In the genomic region with DNA sequence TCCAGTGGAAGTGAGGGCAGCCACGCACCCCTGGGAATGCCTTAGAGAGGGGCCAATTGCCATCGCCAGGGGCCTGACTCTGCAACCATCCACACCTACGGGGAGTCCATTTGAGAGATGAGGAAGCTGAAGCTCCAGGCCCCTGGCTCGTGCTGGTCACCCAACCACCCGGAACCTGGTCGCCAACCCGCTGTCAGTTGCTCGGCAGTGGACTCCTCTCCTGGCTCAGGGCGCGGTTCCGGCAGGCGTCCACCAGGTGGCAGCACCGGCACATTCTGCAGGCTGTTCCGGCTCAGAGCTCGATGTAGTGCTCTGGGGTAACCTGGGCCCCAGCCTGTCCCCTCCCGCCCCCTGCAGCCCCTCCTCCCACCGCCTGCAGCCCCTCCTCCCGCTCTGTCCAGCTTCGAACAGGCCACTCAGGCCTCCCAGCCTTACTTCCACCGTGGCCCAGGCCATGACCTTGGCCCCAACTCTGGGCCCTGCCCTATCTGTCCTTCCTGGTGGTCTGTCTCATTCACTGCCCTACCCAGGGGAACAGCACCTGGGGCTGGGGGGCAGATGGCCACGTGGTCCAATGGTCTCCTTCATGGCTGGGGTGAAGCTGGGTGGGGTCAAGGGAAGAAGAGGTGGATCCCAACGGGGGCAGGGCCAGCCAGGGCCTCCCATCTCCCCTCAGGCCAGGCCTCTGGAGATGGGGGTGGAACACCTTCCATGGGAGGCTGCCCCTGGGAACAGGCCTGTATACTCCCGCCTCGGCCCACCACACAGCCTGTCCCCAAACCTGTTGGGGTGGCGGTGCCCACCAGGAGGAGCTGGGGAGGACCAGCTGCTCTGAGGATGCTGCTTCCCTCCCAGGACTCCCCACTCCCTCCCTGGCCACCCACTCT, we compare ENCODE assay signal across 8 cellular contexts. TPM values are rescaled to one million over a fixed set of nuclear protein-coding genes. Genes with fewer than 3 reads are reported as not detected.
DNase-seq lines count a peak whose midpoint lies in the region; ATAC-seq and TF ChIP-seq lines count a peak whose summit lies in the region.

No MANE protein-coding gene starts in this region.

- peaks cover 15% of the 10 kb centered on the region for H3K9me3 ChIP-seq in OCI-LY1 (ENCODE audit: low read length)
- no peaks in the 10 kb centered on the region for H3K9me3 ChIP-seq in mucosa of descending colon

- H3K79me2 ChIP-seq in OCI-LY1 (ENCODE audit: insufficient read depth, low read length) = no peaks in the 10 kb centered on the region

- no peaks in the 10 kb centered on the region for H3K27me3 ChIP-seq in OCI-LY1 (ENCODE audit: insufficient read depth, low read length)

- no peaks in the 10 kb centered on the region for H3K9me2 ChIP-seq in OCI-LY1 (ENCODE audit: low read depth, low read length)

- H3K9ac ChIP-seq in OCI-LY1 (ENCODE audit: low read length) = no peak overlapping the region

- no peak overlapping the region for H2AFZ ChIP-seq in OCI-LY1 (ENCODE audit: low read length)

- TF ChIP-seq CTCF in OCI-LY1 (IDR thresholded peaks at IDR 0.05; ENCODE audit: low read length) = peak; percentile 87
- TF ChIP-seq CTCF in epithelial cell of proximal tubule (conservative IDR thresholded peaks at IDR 0.05; ENCODE audit: low read depth, low read length) = peak; percentile 66
- TF ChIP-seq CTCF in mucosa of descending colon (IDR thresholded peaks at IDR 0.05) = peak; percentile 98

- H3K36me3 ChIP-seq in OCI-LY1 (ENCODE audit: insufficient read depth, low read length) = peaks cover 50% of the 10 kb centered on the region
- no peaks in the 10 kb centered on the region for H3K36me3 ChIP-seq in mucosa of descending colon (ENCODE audit: low read depth)

- no peaks in the 10 kb centered on the region for H4K20me1 ChIP-seq in OCI-LY1 (ENCODE audit: insufficient read depth, low read length)

- no peak overlapping the region for H3K4me2 ChIP-seq in OCI-LY1 (ENCODE audit: low read length)

- intact Hi-C loops in mucosa of descending colon (cut with DNase I, micrococcal nuclease) = loop anchor here (5.0 to 10.0 kb wide), 2 partner anchors 56 to 59 kb away; no protein-coding TSS in a partner anchor

- no peaks in the 10 kb centered on the region for H3F3A ChIP-seq in OCI-LY1 (ENCODE audit: insufficient read depth, low read length)

- ATAC-seq in GM18868 (IDR thresholded peaks at IDR 0.05; ENCODE audit: unreplicated experiment) = peak; percentile 80
- ATAC-seq in mucosa of descending colon = peak; percentile 97

- H3K4me3 ChIP-seq in OCI-LY1 (ENCODE audit: low read depth, low read length, poor library complexity, severe bottlenecking) = no peak overlapping the region
- H3K4me3 ChIP-seq in epithelial cell of proximal tubule (ENCODE audit: low read depth, low read length) = no peak overlapping the region
- no peak overlapping the region for H3K4me3 ChIP-seq in mucosa of descending colon

- H3K4me1 ChIP-seq in OCI-LY1 (ENCODE audit: insufficient read depth, low read length, severe bottlenecking) (no peaks in the 10 kb centered on the region), mucosa of descending colon (ENCODE audit: low read depth) (no peaks in the 10 kb centered on the region)

- no peak overlapping the region for H3K27ac ChIP-seq in OCI-LY1 (ENCODE audit: low read depth, low read length, poor library complexity, severe bottlenecking)

- DNase-seq in AG08395 (ENCODE audit: low spot score) = peak; percentile 87
- peak; percentile 80 for DNase-seq in HT-29 (ENCODE audit: low spot score)
- peak; percentile 94 for DNase-seq in activated CD8-positive, alpha-beta memory T cell treated with anti-CD3 and anti-CD28 coated beads, Interleukin-2, amount 50 U/mL, for 4 hours
- no peak for DNase-seq in epithelial cell of proximal tubule (ENCODE audit: low read depth)
- peak; percentile 88 to 96 (median 95) for DNase-seq in mucosa of descending colon
- peak; percentile 98 for DNase-seq in stimulated activated CD8-positive, alpha-beta memory T cell treated with anti-CD3 and anti-CD28 coated beads, Interleukin-4, amount 100 ng/mL, for 48 hours

RNA-seq across cellular contexts. Expression of a gene that starts 15.7 kb away (rescaled TPM):
- 243 and 250 TPM in 2 replicates for total RNA-seq in HT-29 (2014; rRNA removed; shearing (Covaris generic))
- total RNA-seq in epithelial cell of proximal tubule (298 and 558 TPM in 2 replicates), mucosa of descending colon (10 to 100 TPM; 38.7 to 82.4 (median 60.4) TPM)

RNA-seq across cellular contexts. Expression of a gene that starts 26.9 kb away (rescaled TPM):
- total RNA-seq in HT-29 (2014; rRNA removed; shearing (Covaris generic)) = 161 and 168 TPM in 2 replicates
- total RNA-seq in epithelial cell of proximal tubule (162 and 203 TPM in 2 replicates), mucosa of descending colon (100 to 1,000 TPM; 122 to 176 (median 128) TPM)

RNA-seq across cellular contexts. Expression of a gene that starts 32.2 kb away (rescaled TPM):
- total RNA-seq in HT-29 (2014; rRNA removed; shearing (Covaris generic)) = 12.1 and 17.2 TPM in 2 replicates
- total RNA-seq in epithelial cell of proximal tubule = 5.4 and 7.8 TPM in 2 replicates
- 10 to 100 TPM in 1 of 3 donors, 1 to 10 TPM in 2; 6.5 to 10.6 (median 7.8) TPM for total RNA-seq in mucosa of descending colon

RNA-seq across cellular contexts. Expression of a gene that starts 44.7 kb away (rescaled TPM):
- 2.1 and 8.3 TPM in 2 replicates for total RNA-seq in HT-29 (2014; rRNA removed; shearing (Covaris generic))
- 1.7 and 2.3 TPM in 2 replicates for total RNA-seq in epithelial cell of proximal tubule
- 1 to 10 TPM; 2.0 to 6.0 (median 4.2) TPM for total RNA-seq in mucosa of descending colon
